In the genomic region with DNA sequence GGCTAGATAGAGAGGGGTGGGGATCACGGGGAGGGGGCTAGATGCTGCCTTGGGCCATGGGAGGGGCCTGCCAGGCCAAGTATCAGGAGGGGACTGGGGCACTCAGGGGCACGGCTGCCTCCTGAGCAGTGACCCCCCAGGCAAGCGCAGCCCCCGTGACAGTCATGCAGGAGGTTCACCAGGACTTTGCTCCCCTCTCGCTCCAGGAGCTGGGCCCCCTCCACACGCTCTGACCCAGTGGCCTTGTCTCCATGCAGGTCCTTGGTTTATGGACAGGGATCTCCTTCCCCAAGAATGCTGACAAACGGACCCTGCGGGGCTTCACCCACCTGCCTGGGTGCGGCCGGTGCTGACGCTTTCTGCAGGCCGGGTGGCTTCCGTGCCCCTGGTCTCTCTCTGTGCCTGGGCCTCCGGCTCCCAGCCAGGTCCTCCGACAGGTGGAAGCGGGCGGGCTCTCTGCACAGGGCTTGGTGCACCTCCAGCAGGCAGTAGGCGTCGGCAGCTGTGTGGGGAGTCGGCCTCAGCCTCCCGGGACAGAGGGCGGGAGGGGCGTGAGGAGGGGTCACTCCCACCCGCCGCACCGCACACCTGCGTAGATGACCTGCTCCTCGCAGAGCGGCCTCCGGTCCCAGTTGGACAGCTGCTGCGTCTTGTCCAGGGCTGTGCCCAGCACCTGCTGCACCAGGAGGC, we compare ENCODE assay signal across 24 cellular contexts. TPM values are rescaled to one million over a fixed set of nuclear protein-coding genes. Genes with fewer than 3 reads are reported as not detected.
DNase-seq lines count a peak whose midpoint lies in the region; ATAC-seq and FAIRE-seq lines count a peak whose summit lies in the region.
"Had no signal": no experiment of that assay in that cellular context is flagged by ENCODE, and none has a peak within 500 bp of the region (broad histone marks: within the 10 kb centered on the region; RNA-seq: fewer than 3 reads in every experiment).

No MANE protein-coding gene starts in this region.

- H3K9me3 ChIP-seq in right cardiac atrium (ENCODE audit: control insufficient read depth, low read length) = peaks cover 2% of the 10 kb centered on the region

- peak in 2 of 3 donors; percentile 36 to 64 for DNase-seq in right cardiac atrium
- DNase-seq in cardiac septum (ENCODE audit: low spot score) = no peak
- peak; percentile 40 for DNase-seq in H7
- peak; percentile 37 for DNase-seq in RPMI8226
- DNase-seq in posterior vena cava (ENCODE audit: low spot score) = peak; percentile 75
- no peak for DNase-seq in GM19239 (ENCODE audit: insufficient read length, low spot score)
- DNase-seq: CD4-positive, alpha-beta T cell; DMS79; EL; GDM1; Kasumi-1; MV-4-11; NCI-H1105; NCI-H1436 treated with DMSO at 0.1 percent for 48 hours; NCI-H2029; NCI-H526 treated with DMSO at 0.1 percent for 48 hours; PC-9; Right ventricle myocardium superior had no signal

- H3K27me3 ChIP-seq in right cardiac atrium (ENCODE audit: control insufficient read depth, insufficient read depth) (no peaks in the 10 kb centered on the region), H7 (ENCODE audit: control insufficient read depth, insufficient read depth, low read length) (no peaks in the 10 kb centered on the region)
- H3K27me3 ChIP-seq: BLaER1 treated with 17β-estradiol and CSF1 and Interleukin-3, amounts not matched to agents 10 nM and 100 nM; SJSA1 had no signal

- no peaks in the 10 kb centered on the region for H3K36me3 ChIP-seq in H7 (replicated peaks; ENCODE audit: control insufficient read depth, insufficient read depth, low read length)
- H3K36me3 ChIP-seq: SJSA1 had no signal

- intact Hi-C loops in right cardiac atrium (cut with DNase I) (loop anchor here in 1 of 4 donors (10.0 kb wide), 1 partner anchor 46 kb away; no protein-coding TSS in a partner anchor), cardiac septum (cut with DNase I) (no loop called here), posterior vena cava (cut with DNase I) (no loop called here)

- no peak overlapping the region for H3K27ac ChIP-seq in right cardiac atrium (ENCODE audit: low read length)
- H3K27ac ChIP-seq: BLaER1 treated with 17β-estradiol and CSF1 and Interleukin-3, amounts not matched to agents 10 nM and 100 nM; HL-60; PC-9; SJSA1 had no signal

- no peaks in the 10 kb centered on the region for H3K4me1 ChIP-seq in right cardiac atrium (ENCODE audit: control insufficient read depth, insufficient read depth, low read length)
- H3K4me1 ChIP-seq: BLaER1 treated with 17β-estradiol and CSF1 and Interleukin-3, amounts not matched to agents 10 nM and 100 nM; SJSA1 had no signal

- H3K4me3 Mint-ChIP-seq in activated T-helper 17 cell treated with anti-CD3 and anti-CD28 coated beads, Interleukin-2, amount 50 U/mL, for 72 hours = no peak overlapping the region
- H3K4me3 Mint-ChIP-seq: CD4-positive, alpha-beta T cell had no signal

- H3K9me3 Mint-ChIP-seq in activated T-helper 17 cell treated with anti-CD3 and anti-CD28 coated beads, Interleukin-2, amount 50 U/mL, for 72 hours = no peaks in the 10 kb centered on the region
- H3K9me3 Mint-ChIP-seq: CD4-positive, alpha-beta T cell had no signal

- H3K27me3 Mint-ChIP-seq in activated T-helper 17 cell treated with anti-CD3 and anti-CD28 coated beads, Interleukin-2, amount 50 U/mL, for 72 hours = no peaks in the 10 kb centered on the region
- H3K27me3 Mint-ChIP-seq: CD4-positive, alpha-beta T cell had no signal

- H3K4me1 Mint-ChIP-seq in activated T-helper 17 cell treated with anti-CD3 and anti-CD28 coated beads, Interleukin-2, amount 50 U/mL, for 72 hours = no peaks in the 10 kb centered on the region

- H3K36me3 Mint-ChIP-seq in activated T-helper 17 cell treated with anti-CD3 and anti-CD28 coated beads, Interleukin-2, amount 50 U/mL, for 72 hours (ENCODE audit: low read depth) = no peaks in the 10 kb centered on the region

- no peak for FAIRE-seq in GM19239 (lab: Jason Lieb, UNC)
- FAIRE-seq: A204.1, GM12878 had no signal

- no peak for ATAC-seq in right cardiac atrium
- ATAC-seq in activated T-helper 17 cell treated with anti-CD3 and anti-CD28 coated beads, Interleukin-2, amount 50 U/mL, for 72 hours (replicated peaks) = no peak
- ATAC-seq: GM12878 had no signal

- H3K27ac Mint-ChIP-seq in activated T-helper 17 cell treated with anti-CD3 and anti-CD28 coated beads, Interleukin-2, amount 50 U/mL, for 72 hours = no peak overlapping the region
- H3K27ac Mint-ChIP-seq: CD4-positive, alpha-beta T cell had no signal

- WGBS in right cardiac atrium = 96% methylated on average over 31 of the region's 31 CpGs

- H3K4me3 ChIP-seq in right cardiac atrium (ENCODE audit: low read length) (no peak overlapping the region), H7 (ENCODE audit: insufficient read depth, low read depth, low read length) (no peak overlapping the region)
- H3K4me3 ChIP-seq: BLaER1 treated with 17β-estradiol and CSF1 and Interleukin-3, amounts not matched to agents 10 nM and 100 nM; GM12878; PC-9; SJSA1 had no signal

RNA-seq across cellular contexts. Expression of gene NRARP, which starts 46.9 kb away (rescaled TPM):
- total RNA-seq in right cardiac atrium = 10 to 100 TPM in 1 of 4 donors, 1 to 10 TPM in 3; 4.5 to 14.5 (median 7.9) TPM
- polyA plus RNA-seq in right cardiac atrium = 4.2 TPM
- total RNA-seq in cardiac septum = 11.7 TPM
- 27.7 and 34.8 TPM in 2 replicates for total RNA-seq in H7 (2014; rRNA removed; shearing (Covaris generic))
- total RNA-seq in posterior vena cava = 1 to 10 TPM; 5.6 to 9.0 TPM
- under 1 TPM; 0.66 to 0.86 TPM for total RNA-seq in activated T-helper 17 cell treated with anti-CD3 and anti-CD28 coated beads, Interleukin-2, amount 50 U/mL, for 72 hours

Comparison
In these comparisons a context has a peak if more than half of its experiments do, and no peak if none do; other contexts are left out.
1. DNase-seq: peak in right cardiac atrium (2 of 3), H7 (single experiment), RPMI8226 (single experiment) and posterior vena cava (single experiment); none in cardiac septum (single experiment) and GM19239 (single experiment).